8 cellular contexts compared by ENCODE assay signal in the genomic region with DNA sequence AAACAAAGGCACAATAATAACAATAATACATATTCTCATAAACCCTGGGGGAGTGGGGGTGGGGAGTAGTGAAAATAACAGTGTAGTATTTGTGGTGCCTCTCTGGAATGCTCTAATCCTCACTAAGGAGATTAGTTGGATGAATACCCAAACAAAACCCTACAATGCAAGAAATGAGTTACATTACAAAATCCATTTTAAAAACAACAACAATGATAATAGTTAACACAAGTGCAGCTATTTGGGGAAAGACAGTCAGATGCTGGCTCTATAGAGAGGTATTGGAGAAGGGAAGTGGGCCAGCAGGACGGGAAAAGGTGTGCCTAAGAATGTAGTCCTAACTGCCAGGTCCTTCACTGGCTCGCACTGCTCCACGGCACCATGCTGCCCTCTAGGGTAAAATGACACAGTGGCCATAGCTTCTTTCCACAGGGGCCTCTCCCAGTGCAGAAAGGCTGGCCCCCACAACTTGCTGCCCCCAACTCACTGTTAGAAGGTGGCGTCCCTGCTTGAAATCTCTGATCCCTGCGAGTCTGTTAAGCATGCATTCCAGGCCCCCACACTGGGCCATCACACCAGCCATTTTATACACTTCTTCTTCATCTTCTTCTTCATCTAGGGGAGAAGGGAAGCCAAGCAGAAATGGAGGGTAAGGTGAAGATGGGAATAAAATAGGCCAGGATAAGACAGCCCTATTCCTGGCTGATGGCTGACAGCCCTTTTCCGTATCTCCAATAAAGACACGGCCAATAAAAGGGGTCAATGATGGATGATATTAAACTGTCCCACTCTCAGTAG.
DNase-seq lines count a peak whose midpoint lies in the region; ATAC-seq, FAIRE-seq and TF ChIP-seq lines count a peak whose summit lies in the region.
"Had no signal": no experiment of that assay in that cellular context is flagged by ENCODE, and none has a peak within 500 bp of the region (broad histone marks: within the 10 kb centered on the region; RNA-seq: fewer than 3 reads in every experiment).

No MANE protein-coding gene starts in this region.

- no peak overlapping the region for H2AFZ ChIP-seq in mesenchymal stem cell (ENCODE audit: low read depth, low read length)

- no peak overlapping the region for H4K8ac ChIP-seq in mesenchymal stem cell (ENCODE audit: low read length)

- H3K4me3 Mint-ChIP-seq in progenitor cell of endocrine pancreas (ENCODE audit: low read depth), result no peak overlapping the region
- H3K4me3 Mint-ChIP-seq: stimulated activated naive B cell treated with anti-CD40 and anti-IgM and Interleukin-4, amounts not matched to agents 10 μg/mL and 1 μg/mL and 100 μg/mL, for 72 hours had no signal

- no peak for ATAC-seq in HG03469 (IDR thresholded peaks at IDR 0.05; ENCODE audit: unreplicated experiment)

- in situ Hi-C loops in GM13977 (cut with MboI; ENCODE audit: low pct_unique_long_range_greater_than_20kb, low sequenced_read_pairs, unreplicated experiment), result no loop called here

- no peak overlapping the region for H3K27ac ChIP-seq in mesenchymal stem cell (ENCODE audit: low read length, poor library complexity, severe bottlenecking)

- peak; percentile 34 for TF ChIP-seq CTCF in GM13977 (IDR thresholded peaks at IDR 0.05; ENCODE audit: extremely low read depth, insufficient read depth, missing control alignments)
- TF ChIP-seq CTCF in foreskin fibroblast (IDR thresholded peaks at IDR 0.05; ENCODE audit: low read depth, low read length), result peak; percentile 16
- peak; percentile 64 for TF ChIP-seq CTCF in progenitor cell of endocrine pancreas (IDR thresholded peaks at IDR 0.05; ENCODE audit: unreplicated experiment)

- H3K36me3 ChIP-seq in mesenchymal stem cell (ENCODE audit: control insufficient read depth in 1 of 2, insufficient read depth in 2 of 2, low read depth in 1 of 2, low read length in 2 of 2), result peaks cover 65 to 100% of the 10 kb centered on the region in 2 experiments

- no peaks in the 10 kb centered on the region for H3K27me3 ChIP-seq in mesenchymal stem cell (ENCODE audit: control insufficient read depth in 1 of 2, insufficient read depth in 1 of 2, low read length in 2 of 2)

- no peak overlapping the region for H3K9ac ChIP-seq in mesenchymal stem cell (ENCODE audit: low read length)

- DNase-seq in GM13977 (ENCODE audit: low spot score) (no peak), RCC 7860 (ENCODE audit: low spot score) (peak; percentile 50), foreskin fibroblast (no peak), progenitor cell of endocrine pancreas (ENCODE audit: low spot score, unreplicated experiment) (peak; percentile 28), NK-92 (lab: John Stamatoyannopoulos, UW; ENCODE audit: unreplicated experiment) (no peak), mesenchymal stem cell (no peak)
- DNase-seq: stimulated activated naive B cell treated with anti-CD40 and anti-IgM and Interleukin-4, amounts not matched to agents 10 μg/mL and 1 μg/mL and 100 μg/mL, for 72 hours had no signal

- H3K79me1 ChIP-seq in mesenchymal stem cell (replicated peaks; ENCODE audit: low read length, poor library complexity, severe bottlenecking), result peaks cover 39% of the 10 kb centered on the region

- no peaks in the 10 kb centered on the region for H3K9me3 ChIP-seq in mesenchymal stem cell (ENCODE audit: control insufficient read depth, low read length)

- no peak overlapping the region for H3K23ac ChIP-seq in mesenchymal stem cell (ENCODE audit: low read length in 2 of 2)

- no peak overlapping the region for H2AK5ac ChIP-seq in mesenchymal stem cell (ENCODE audit: low read length, severe bottlenecking)

- no peaks in the 10 kb centered on the region for H3K4me1 Mint-ChIP-seq in progenitor cell of endocrine pancreas (ENCODE audit: low read depth)
- H3K4me1 Mint-ChIP-seq: stimulated activated naive B cell treated with anti-CD40 and anti-IgM and Interleukin-4, amounts not matched to agents 10 μg/mL and 1 μg/mL and 100 μg/mL, for 72 hours had no signal

- no peak for FAIRE-seq in RCC 7860 (lab: Jason Lieb, UNC)

- no peak overlapping the region for H3K18ac ChIP-seq in mesenchymal stem cell (ENCODE audit: low read depth in 1 of 2, low read length in 2 of 2)

- no peak overlapping the region for H2BK12ac ChIP-seq in mesenchymal stem cell (ENCODE audit: low read length in 2 of 2)

- no peak overlapping the region for H3K4me2 ChIP-seq in mesenchymal stem cell (ENCODE audit: low read length, poor library complexity, severe bottlenecking)

- no peak overlapping the region for H4K91ac ChIP-seq in mesenchymal stem cell (ENCODE audit: low read length)

- H3K14ac ChIP-seq in mesenchymal stem cell (ENCODE audit: low read length in 2 of 2), result no peak overlapping the region

- no peak overlapping the region for H3K27ac Mint-ChIP-seq in progenitor cell of endocrine pancreas

- peaks cover 6% of the 10 kb centered on the region for H3K4me1 ChIP-seq in mesenchymal stem cell (ENCODE audit: control insufficient read depth, insufficient read depth, low read depth, low read length)

- WGBS in mesenchymal stem cell, result 90% methylated on average over 5 of the region's 7 CpGs

- H2BK5ac ChIP-seq in mesenchymal stem cell (ENCODE audit: low read depth, low read length, poor library complexity, severe bottlenecking), result no peak overlapping the region

- H2BK15ac ChIP-seq in mesenchymal stem cell (ENCODE audit: low read depth, poor library complexity, severe bottlenecking), result no peak overlapping the region

- no peaks in the 10 kb centered on the region for H3K27me3 Mint-ChIP-seq in progenitor cell of endocrine pancreas
- H3K27me3 Mint-ChIP-seq: stimulated activated naive B cell treated with anti-CD40 and anti-IgM and Interleukin-4, amounts not matched to agents 10 μg/mL and 1 μg/mL and 100 μg/mL, for 72 hours had no signal

- peaks cover 20% of the 10 kb centered on the region for H3K36me3 Mint-ChIP-seq in progenitor cell of endocrine pancreas (ENCODE audit: insufficient read depth)

- H2BK120ac ChIP-seq in mesenchymal stem cell (ENCODE audit: low read depth, low read length), result no peak overlapping the region

- H3K4me3 ChIP-seq in foreskin fibroblast (ENCODE audit: low read depth in 1 of 2, low read length in 2 of 2), result no peak overlapping the region
- H3K4me3 ChIP-seq in mesenchymal stem cell (ENCODE audit: insufficient read depth in 1 of 2, low read depth in 1 of 2, low read length in 2 of 2), result no peak overlapping the region

- H3K9me3 Mint-ChIP-seq in progenitor cell of endocrine pancreas (ENCODE audit: low read depth), result no peaks in the 10 kb centered on the region
- H3K9me3 Mint-ChIP-seq: stimulated activated naive B cell treated with anti-CD40 and anti-IgM and Interleukin-4, amounts not matched to agents 10 μg/mL and 1 μg/mL and 100 μg/mL, for 72 hours had no signal

- no peak overlapping the region for H3K4ac ChIP-seq in mesenchymal stem cell (ENCODE audit: low read depth in 1 of 2, low read length in 2 of 2)

Comparison
In these comparisons a context has a peak if more than half of its experiments do, and no peak if none do; other contexts are left out.
1. DNase-seq: peak in RCC 7860 (single experiment) and progenitor cell of endocrine pancreas (single experiment); none in GM13977 (single experiment), foreskin fibroblast (0 of 2), NK-92 (single experiment) and mesenchymal stem cell (single experiment).
2. Peak in every context shown above with its lines, with median percentiles within 50 percentile points of each other: CTCF ChIP-seq.